Comparison of ENCODE assay signal across 1 cellular context in the genomic region with DNA sequence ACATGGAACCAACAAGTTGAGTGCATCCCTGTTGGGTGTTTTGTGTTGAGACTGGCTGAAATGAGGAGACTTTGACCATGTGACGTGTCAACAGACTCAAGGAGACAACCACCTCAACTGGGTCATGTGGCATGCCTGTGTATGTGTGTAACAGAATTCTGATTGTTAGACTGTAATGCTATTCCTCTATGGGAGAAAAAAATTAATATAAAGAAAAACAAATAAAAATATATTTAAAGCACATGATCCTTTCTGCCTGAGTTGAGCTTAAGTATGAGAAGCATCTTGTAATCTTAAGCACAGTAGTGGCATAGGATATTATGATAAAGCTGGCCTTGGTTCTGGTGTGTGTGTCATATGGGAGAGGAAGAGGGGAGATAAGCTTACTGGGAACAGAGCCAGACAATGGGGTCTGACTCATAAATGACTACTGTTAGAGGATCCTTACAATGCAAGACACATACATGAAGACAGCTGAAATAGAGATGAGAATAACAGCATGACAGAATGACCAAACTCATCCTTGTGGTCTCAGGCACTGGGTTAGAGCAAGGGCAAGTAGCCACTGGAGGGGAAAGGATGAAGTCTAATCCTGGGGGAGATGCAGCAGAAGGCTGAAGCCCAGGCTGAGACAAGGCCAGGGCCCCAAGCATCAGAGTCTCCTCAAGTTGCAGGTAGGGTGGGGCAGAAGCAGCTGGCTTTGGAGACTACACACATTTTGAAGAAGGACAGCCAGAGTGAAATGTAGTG.
TF ChIP-seq lines count a peak whose summit lies in the region.

No MANE protein-coding gene starts in this region.

TF ChIP-seq in HEK293, 187 proteins besides CTCF, POLR2A, EP300 and RAD21 (continued from another document and continues in another):
- TF ChIP-seq ZNF645 (tag by site-specific recombination; IDR thresholded peaks at IDR 0.05), result no peak
- TF ChIP-seq ZNF394 (tag by site-specific recombination; IDR thresholded peaks at IDR 0.05; ENCODE audit: borderline replicate concordance), result 0 out of 2 replicates have a peak, but pooled peaks have one; percentile 52
- no peak for TF ChIP-seq ZNF777 (tag by site-specific recombination; IDR thresholded peaks at IDR 0.05; ENCODE audit: borderline replicate concordance)
- TF ChIP-seq GLI4 (tag by site-specific recombination; IDR thresholded peaks at IDR 0.05), result no peak
- TF ChIP-seq ZNF707 (tag by site-specific recombination; IDR thresholded peaks at IDR 0.05), result no peak
- no peak for TF ChIP-seq ZNF16 (tag by site-specific recombination; IDR thresholded peaks at IDR 0.05; ENCODE audit: low read depth)
- peak; percentile 38; the same call in 1 of the 2 replicates for TF ChIP-seq ZNF518A (tag by site-specific recombination; conservative IDR thresholded peaks at IDR 0.05; ENCODE audit: low read depth)
- TF ChIP-seq ZNF514 (tag by site-specific recombination; IDR thresholded peaks at IDR 0.05), result no peak
- TF ChIP-seq ZNF660 (tag by site-specific recombination; IDR thresholded peaks at IDR 0.05), result 0 out of 2 replicates have a peak, but pooled peaks have one; percentile 50
- no peak for TF ChIP-seq ZNF473 (tag by site-specific recombination; IDR thresholded peaks at IDR 0.05)
- TF ChIP-seq ZNF23 (tag by site-specific recombination; IDR thresholded peaks at IDR 0.05; ENCODE audit: borderline replicate concordance), result no peak
- TF ChIP-seq EGR2 (tag by site-specific recombination; IDR thresholded peaks at IDR 0.05; ENCODE audit: low read depth), result no peak
- TF ChIP-seq IKZF3 (tag by site-specific recombination; IDR thresholded peaks at IDR 0.05), result no peak
- no peak for TF ChIP-seq SCRT2 (tag by site-specific recombination; IDR thresholded peaks at IDR 0.05)
- peak; percentile 18; the same call in 1 of the 2 replicates for TF ChIP-seq ZBTB20 (tag by site-specific recombination; IDR thresholded peaks at IDR 0.05)
- peak; percentile 96 for TF ChIP-seq ZEB2 (tag by site-specific recombination; IDR thresholded peaks at IDR 0.05)
- TF ChIP-seq, protein P1, sequence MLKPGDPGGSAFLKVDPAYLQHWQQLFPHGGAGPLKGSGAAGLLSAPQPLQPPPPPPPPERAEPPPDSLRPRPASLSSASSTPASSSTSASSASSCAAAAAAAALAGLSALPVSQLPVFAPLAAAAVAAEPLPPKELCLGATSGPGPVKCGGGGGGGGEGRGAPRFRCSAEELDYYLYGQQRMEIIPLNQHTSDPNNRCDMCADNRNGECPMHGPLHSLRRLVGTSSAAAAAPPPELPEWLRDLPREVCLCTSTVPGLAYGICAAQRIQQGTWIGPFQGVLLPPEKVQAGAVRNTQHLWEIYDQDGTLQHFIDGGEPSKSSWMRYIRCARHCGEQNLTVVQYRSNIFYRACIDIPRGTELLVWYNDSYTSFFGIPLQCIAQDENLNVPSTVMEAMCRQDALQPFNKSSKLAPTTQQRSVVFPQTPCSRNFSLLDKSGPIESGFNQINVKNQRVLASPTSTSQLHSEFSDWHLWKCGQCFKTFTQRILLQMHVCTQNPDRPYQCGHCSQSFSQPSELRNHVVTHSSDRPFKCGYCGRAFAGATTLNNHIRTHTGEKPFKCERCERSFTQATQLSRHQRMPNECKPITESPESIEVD (tag by site-specific recombination; IDR thresholded peaks at IDR 0.05), result no peak
- peak; percentile 81 for TF ChIP-seq ZBTB17 (tag by site-specific recombination; IDR thresholded peaks at IDR 0.05)
- TF ChIP-seq, protein P2, sequence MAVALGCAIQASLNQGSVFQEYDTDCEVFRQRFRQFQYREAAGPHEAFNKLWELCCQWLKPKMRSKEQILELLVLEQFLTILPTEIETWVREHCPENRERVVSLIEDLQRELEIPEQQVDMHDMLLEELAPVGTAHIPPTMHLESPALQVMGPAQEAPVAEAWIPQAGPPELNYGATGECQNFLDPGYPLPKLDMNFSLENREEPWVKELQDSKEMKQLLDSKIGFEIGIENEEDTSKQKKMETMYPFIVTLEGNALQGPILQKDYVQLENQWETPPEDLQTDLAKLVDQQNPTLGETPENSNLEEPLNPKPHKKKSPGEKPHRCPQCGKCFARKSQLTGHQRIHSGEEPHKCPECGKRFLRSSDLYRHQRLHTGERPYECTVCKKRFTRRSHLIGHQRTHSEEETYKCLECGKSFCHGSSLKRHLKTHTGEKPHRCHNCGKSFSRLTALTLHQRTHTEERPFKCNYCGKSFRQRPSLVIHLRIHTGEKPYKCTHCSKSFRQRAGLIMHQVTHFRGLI (tag by site-specific recombination; IDR thresholded peaks at IDR 0.05), result no peak
- TF ChIP-seq ZNF560 (tag by site-specific recombination; IDR thresholded peaks at IDR 0.05; ENCODE audit: borderline replicate concordance), result no peak
- TF ChIP-seq YY2 (tag by site-specific recombination; IDR thresholded peaks at IDR 0.05), result no peak
- no peak for TF ChIP-seq ZNF37A (tag by site-specific recombination; IDR thresholded peaks at IDR 0.05)
- no peak for TF ChIP-seq GFI1B (tag by site-specific recombination; IDR thresholded peaks at IDR 0.05)
- TF ChIP-seq, protein P3, sequence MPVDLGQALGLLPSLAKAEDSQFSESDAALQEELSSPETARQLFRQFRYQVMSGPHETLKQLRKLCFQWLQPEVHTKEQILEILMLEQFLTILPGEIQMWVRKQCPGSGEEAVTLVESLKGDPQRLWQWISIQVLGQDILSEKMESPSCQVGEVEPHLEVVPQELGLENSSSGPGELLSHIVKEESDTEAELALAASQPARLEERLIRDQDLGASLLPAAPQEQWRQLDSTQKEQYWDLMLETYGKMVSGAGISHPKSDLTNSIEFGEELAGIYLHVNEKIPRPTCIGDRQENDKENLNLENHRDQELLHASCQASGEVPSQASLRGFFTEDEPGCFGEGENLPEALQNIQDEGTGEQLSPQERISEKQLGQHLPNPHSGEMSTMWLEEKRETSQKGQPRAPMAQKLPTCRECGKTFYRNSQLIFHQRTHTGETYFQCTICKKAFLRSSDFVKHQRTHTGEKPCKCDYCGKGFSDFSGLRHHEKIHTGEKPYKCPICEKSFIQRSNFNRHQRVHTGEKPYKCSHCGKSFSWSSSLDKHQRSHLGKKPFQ (tag by site-specific recombination; IDR thresholded peaks at IDR 0.05), result no peak
- no peak for TF ChIP-seq ZNF280C (tag by site-specific recombination; IDR thresholded peaks at IDR 0.05)
- no peak for TF ChIP-seq ZNF274 (IDR thresholded peaks at IDR 0.05; ENCODE audit: low read length)
- TF ChIP-seq ZNF274 (tag by site-specific recombination; IDR thresholded peaks at IDR 0.05; ENCODE audit: borderline replicate concordance), result no peak
- TF ChIP-seq ZNF677 (tag by site-specific recombination; IDR thresholded peaks at IDR 0.05), result no peak
- TF ChIP-seq ZXDB (tag by site-specific recombination; IDR thresholded peaks at IDR 0.05), result no peak; the same call in 1 of the 2 replicates
- peak; percentile 24; the same call in 1 of the 2 replicates for TF ChIP-seq ZNF335 (tag by site-specific recombination; conservative IDR thresholded peaks at IDR 0.05)
- TF ChIP-seq, protein P4, sequence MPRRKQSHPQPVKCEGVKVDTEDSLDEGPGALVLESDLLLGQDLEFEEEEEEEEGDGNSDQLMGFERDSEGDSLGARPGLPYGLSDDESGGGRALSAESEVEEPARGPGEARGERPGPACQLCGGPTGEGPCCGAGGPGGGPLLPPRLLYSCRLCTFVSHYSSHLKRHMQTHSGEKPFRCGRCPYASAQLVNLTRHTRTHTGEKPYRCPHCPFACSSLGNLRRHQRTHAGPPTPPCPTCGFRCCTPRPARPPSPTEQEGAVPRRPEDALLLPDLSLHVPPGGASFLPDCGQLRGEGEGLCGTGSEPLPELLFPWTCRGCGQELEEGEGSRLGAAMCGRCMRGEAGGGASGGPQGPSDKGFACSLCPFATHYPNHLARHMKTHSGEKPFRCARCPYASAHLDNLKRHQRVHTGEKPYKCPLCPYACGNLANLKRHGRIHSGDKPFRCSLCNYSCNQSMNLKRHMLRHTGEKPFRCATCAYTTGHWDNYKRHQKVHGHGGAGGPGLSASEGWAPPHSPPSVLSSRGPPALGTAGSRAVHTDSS (tag by site-specific recombination; IDR thresholded peaks at IDR 0.05), result peak; percentile 56
- TF ChIP-seq YY1 (tag by site-specific recombination; IDR thresholded peaks at IDR 0.05), result no peak
- no peak for TF ChIP-seq ZNF621 (tag by site-specific recombination; IDR thresholded peaks at IDR 0.05)
- TF ChIP-seq ZNF792 (tag by site-specific recombination; IDR thresholded peaks at IDR 0.05), result no peak
- TF ChIP-seq ZNF157 (tag by site-specific recombination; IDR thresholded peaks at IDR 0.05), result no peak
- TF ChIP-seq, protein P5, sequence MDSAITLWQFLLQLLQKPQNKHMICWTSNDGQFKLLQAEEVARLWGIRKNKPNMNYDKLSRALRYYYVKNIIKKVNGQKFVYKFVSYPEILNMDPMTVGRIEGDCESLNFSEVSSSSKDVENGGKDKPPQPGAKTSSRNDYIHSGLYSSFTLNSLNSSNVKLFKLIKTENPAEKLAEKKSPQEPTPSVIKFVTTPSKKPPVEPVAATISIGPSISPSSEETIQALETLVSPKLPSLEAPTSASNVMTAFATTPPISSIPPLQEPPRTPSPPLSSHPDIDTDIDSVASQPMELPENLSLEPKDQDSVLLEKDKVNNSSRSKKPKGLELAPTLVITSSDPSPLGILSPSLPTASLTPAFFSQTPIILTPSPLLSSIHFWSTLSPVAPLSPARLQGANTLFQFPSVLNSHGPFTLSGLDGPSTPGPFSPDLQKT (IDR thresholded peaks at IDR 0.05; ENCODE audit: borderline replicate concordance, low read depth, low read length), result no peak
